Comparison of ENCODE assay signal across 2 cellular contexts in genomic region chr10:128036011-128036615, GRCh38.
TF ChIP-seq lines count a peak whose summit lies in the region.

No MANE protein-coding gene starts in this region.

TF ChIP-seq in WTC11, 78 proteins besides CTCF, POLR2A, EP300 and RAD21 (continued from another document):
- TF ChIP-seq ZNF281 (CRISPR knock-in tag; IDR thresholded peaks at IDR 0.05) (no peak), ETV6 (CRISPR knock-in tag; IDR thresholded peaks at IDR 0.05) (no peak), FOXK1 (CRISPR knock-in tag; IDR thresholded peaks at IDR 0.05) (no peak), OVOL2 (CRISPR knock-in tag; IDR thresholded peaks at IDR 0.05; ENCODE audit: borderline replicate concordance) (no peak), SP1 (CRISPR knock-in tag; conservative IDR thresholded peaks at IDR 0.05) (no peak), ZBTB21 (CRISPR knock-in tag; IDR thresholded peaks at IDR 0.05; ENCODE audit: borderline replicate concordance) (no peak), HMGA2 (CRISPR knock-in tag; IDR thresholded peaks at IDR 0.05) (no peak), ZNF396 (CRISPR knock-in tag; IDR thresholded peaks at IDR 0.05; ENCODE audit: borderline replicate concordance) (no peak), TEAD4 (CRISPR knock-in tag; IDR thresholded peaks at IDR 0.05) (no peak)

TF ChIP-seq in GM23338, 12 proteins besides CTCF, POLR2A, EP300 and RAD21 (continued from another document):
- TF ChIP-seq ZNF462 (CRISPR knock-in tag; IDR thresholded peaks at IDR 0.05) (no peak), ZNF114 (CRISPR knock-in tag; IDR thresholded peaks at IDR 0.05) (no peak), CREB1 (CRISPR knock-in tag; IDR thresholded peaks at IDR 0.05; ENCODE audit: low read depth) (no peak), ETS1 (IDR thresholded peaks at IDR 0.05) (no peak), NANOG (IDR thresholded peaks at IDR 0.05; ENCODE audit: borderline replicate concordance) (no peak), REST (IDR thresholded peaks at IDR 0.05; ENCODE audit: unreplicated experiment) (no peak), ZNF331 (CRISPR knock-in tag; IDR thresholded peaks at IDR 0.05; ENCODE audit: low read depth) (no peak), STAT1 (IDR thresholded peaks at IDR 0.05; ENCODE audit: unreplicated experiment) (no peak)
